In genomic region chr12:1529228-1529861, GRCh38 we compare ENCODE assay signal across 8 cellular contexts.
DNase-seq lines count a peak whose midpoint lies in the region; ATAC-seq and TF ChIP-seq lines count a peak whose summit lies in the region.

No MANE protein-coding gene starts in this region.

- in situ Hi-C loops in gastrocnemius medialis (cut with MboI; ENCODE audit: low sequenced_read_pairs in 4 of 4): no loop called here

- H3K4me1 ChIP-seq in SJCRH30 (no peaks in the 10 kb centered on the region; the same call in 1 of the 2 replicates), gastrocnemius medialis (peaks cover 0 to 5% of the 10 kb centered on the region in 2 donors)

- H3K36me3 ChIP-seq in SJCRH30 (no peaks in the 10 kb centered on the region), gastrocnemius medialis (no peaks in the 10 kb centered on the region)

- ATAC-seq in gastrocnemius medialis (no peak), GM21447 (IDR thresholded peaks at IDR 0.05; ENCODE audit: unreplicated experiment) (no peak)

- no peak for TF ChIP-seq CTCF in foreskin fibroblast (IDR thresholded peaks at IDR 0.05; ENCODE audit: low read depth, low read length)
- TF ChIP-seq CTCF in gastrocnemius medialis (IDR thresholded peaks at IDR 0.05 in 4 of 5, conservative IDR thresholded peaks at IDR 0.05 in 1 of 5): no peak

- DNase-seq in SJCRH30 (no peak), foreskin fibroblast (peak in 1 of 2 donors; percentile 53), gastrocnemius medialis (no peak), NAMALWA (ENCODE audit: low spot score) (no peak), NCI-H146 treated with DMSO at 0.1 percent for 48 hours (lab: John Stamatoyannopoulos, UW; ENCODE audit: unreplicated experiment) (no peak), NCI-H345 treated with DMSO at 0.1 percent for 48 hours (lab: John Stamatoyannopoulos, UW; ENCODE audit: unreplicated experiment) (no peak)

- H3K27me3 ChIP-seq in SJCRH30 (0 out of 2 replicates have a peak, but pooled peaks cover 5% of the 10 kb centered on the region), gastrocnemius medialis (peaks cover 31 to 55% (median 49%) of the 10 kb centered on the region in 3 donors)

- H3K4me3 ChIP-seq in GM08714 (ENCODE audit: low read length): peak overlapping the region; percentile 68
- H3K4me3 ChIP-seq in SJCRH30: peak overlapping the region; percentile 74
- peak overlapping the region; percentile 48 to 59 for H3K4me3 ChIP-seq in foreskin fibroblast (ENCODE audit: low read depth in 1 of 2, low read length in 2 of 2)
- peak overlapping the region in 3 of 4 donors; percentile 5 to 43 (median 23) for H3K4me3 ChIP-seq in gastrocnemius medialis

- no peak for TF ChIP-seq POLR2A in gastrocnemius medialis (IDR thresholded peaks at IDR 0.05)

- intact Hi-C loops in gastrocnemius medialis (cut with DNase I; ENCODE audit: low total_unique reads): no loop called here

- H3K9me3 ChIP-seq in SJCRH30 (replicated peaks): no peaks in the 10 kb centered on the region
- no peaks in the 10 kb centered on the region for H3K9me3 ChIP-seq in gastrocnemius medialis

- no peak overlapping the region for H3K27ac ChIP-seq in SJCRH30
- H3K27ac ChIP-seq in gastrocnemius medialis: no peak overlapping the region

Comparison
In these comparisons a context has a peak if more than half of its experiments do, and no peak if none do; other contexts are left out.
1. H3K4me3 ChIP-seq: peak in every context shown above with its lines; median percentile 74 in SJCRH30; 68 in GM08714; 54 in foreskin fibroblast; 23 in gastrocnemius medialis.